Comparison of ENCODE assay signal across 14 cellular contexts in the genomic region with DNA sequence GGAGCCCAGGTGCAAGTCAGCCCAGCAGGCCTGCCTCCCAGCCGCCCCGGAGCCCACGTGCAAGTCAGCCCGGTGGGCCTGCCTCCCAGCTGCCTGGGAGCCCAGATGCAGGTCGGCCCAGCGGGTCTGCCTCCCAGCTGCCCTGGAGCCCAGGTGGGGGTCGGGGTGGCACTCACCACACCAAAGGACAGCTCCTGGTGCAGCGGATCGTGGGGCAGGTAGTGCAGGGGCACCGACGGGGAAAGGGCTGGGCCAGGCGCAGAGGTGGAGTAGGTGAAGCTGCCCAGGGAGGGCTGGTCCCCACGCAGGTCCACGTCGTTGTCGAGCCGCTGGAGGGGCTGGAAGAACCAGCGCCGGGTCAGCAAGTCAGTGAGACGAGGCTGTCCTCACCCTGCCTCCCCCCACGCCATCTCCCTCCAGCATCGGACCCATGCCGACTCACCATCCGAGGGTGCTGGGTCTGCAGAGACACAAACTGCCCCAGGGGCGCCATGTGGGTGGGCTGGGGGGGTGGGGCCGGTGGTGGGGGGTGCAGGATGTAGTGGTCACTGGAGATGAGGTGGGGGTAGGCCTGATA. TPM values are rescaled to one million over a fixed set of nuclear protein-coding genes. Genes with fewer than 3 reads are reported as not detected.
DNase-seq lines count a peak whose midpoint lies in the region; ATAC-seq and TF ChIP-seq lines count a peak whose summit lies in the region.
"Had no signal": no experiment of that assay in that cellular context is flagged by ENCODE, and none has a peak within 500 bp of the region (broad histone marks: within the 10 kb centered on the region; RNA-seq: fewer than 3 reads in every experiment).

No MANE protein-coding gene starts in this region.

- no peak for ATAC-seq in activated CD8-positive, alpha-beta memory T cell treated with anti-CD3 and anti-CD28 coated beads, Interleukin-2, amount 10 ng/mL, durations not matched to agents 7 days and 5 days
- no peak for ATAC-seq in gastroesophageal sphincter
- ATAC-seq: body of pancreas had no signal

- no peak for TF ChIP-seq EP300 in gastroesophageal sphincter (IDR thresholded peaks at IDR 0.05)
- TF ChIP-seq EP300 in stomach (IDR thresholded peaks at IDR 0.05): no peak

- TF ChIP-seq POLR2A in gastroesophageal sphincter (IDR thresholded peaks at IDR 0.05) (no peak), stomach (IDR thresholded peaks at IDR 0.05) (no peak)

- CTCF ChIA-PET in activated CD8-positive, alpha-beta memory T cell treated with anti-CD3 and anti-CD28 coated beads, Interleukin-2, amount 10 ng/mL, durations not matched to agents 7 days and 5 days (lab: Charles Lee): interaction anchor here (0.8 to 7.8 kb wide), 11 partner anchors 8 to 138 kb away, joined by 3 to 83 read pairs (median 4); a partner anchor contains a TSS

- H3K36me3 ChIP-seq in gastroesophageal sphincter (peaks cover 0 to 59% of the 10 kb centered on the region in 2 donors), stomach (peaks cover 40 to 64% (median 57%) of the 10 kb centered on the region in 4 donors), SJCRH30 (peaks cover 49% of the 10 kb centered on the region)

- H3K4me1 ChIP-seq in gastroesophageal sphincter: peaks cover 0 to 73% (median 38%) of the 10 kb centered on the region in 3 donors
- peaks cover 46 to 68% (median 54%) of the 10 kb centered on the region in 4 donors for H3K4me1 ChIP-seq in stomach
- peaks cover 44% of the 10 kb centered on the region for H3K4me1 ChIP-seq in SJCRH30

- no peaks in the 10 kb centered on the region for H3K9me3 Mint-ChIP-seq in activated CD8-positive, alpha-beta memory T cell treated with anti-CD3 and anti-CD28 coated beads, Interleukin-2, amount 10 ng/mL, durations not matched to agents 7 days and 5 days (ENCODE audit: low read depth)
- H3K9me3 Mint-ChIP-seq: H9, nephron, type B pancreatic cell had no signal

- H3K4me1 Mint-ChIP-seq in activated CD8-positive, alpha-beta memory T cell treated with anti-CD3 and anti-CD28 coated beads, Interleukin-2, amount 10 ng/mL, durations not matched to agents 7 days and 5 days: peaks cover 59% of the 10 kb centered on the region

- WGBS in gastroesophageal sphincter (ENCODE audit: low coverage in 1 of 2), 2 donors: 75% methylated on average over 10 of the region's 26 CpGs; no CpG with 5 or more reads in 1 of the 2 donors
- WGBS in stomach, 5 donors: 53 to 92% (median 76%) methylated on average over 6 to 26 of the region's 26 CpGs

- H3K36me3 Mint-ChIP-seq in activated CD8-positive, alpha-beta memory T cell treated with anti-CD3 and anti-CD28 coated beads, Interleukin-2, amount 10 ng/mL, durations not matched to agents 7 days and 5 days: peaks cover 32% of the 10 kb centered on the region

- intact Hi-C loops in stomach (cut with DNase I; ENCODE audit: low total_unique reads): no loop called here

- no peak overlapping the region for H3K4me3 ChIP-seq in gastroesophageal sphincter
- peak overlapping the region in 1 of 4 donors; percentile 14 for H3K4me3 ChIP-seq in stomach
- H3K4me3 ChIP-seq in SJCRH30: no peak overlapping the region
- H3K4me3 ChIP-seq: body of pancreas had no signal

- TF ChIP-seq CTCF in gastroesophageal sphincter (IDR thresholded peaks at IDR 0.05): no peak
- TF ChIP-seq CTCF in stomach (IDR thresholded peaks at IDR 0.05): no peak

- no peak for DNase-seq in activated CD8-positive, alpha-beta memory T cell treated with anti-CD3 and anti-CD28 coated beads, Interleukin-2, amount 10 ng/mL, durations not matched to agents 7 days and 5 days
- DNase-seq in activated CD8-positive, alpha-beta memory T cell treated with anti-CD3 and anti-CD28 coated beads, Interleukin-2, amount 50 U/mL, for 4 hours: no peak
- DNase-seq in UCSD-AML1 (lab: John Stamatoyannopoulos, UW; ENCODE audit: unreplicated experiment) (peak; percentile 57), stomach (no peak), NCI-H1105 (lab: John Stamatoyannopoulos, UW) (no peak), activated gamma-delta T cell (lab: John Stamatoyannopoulos, UW) (no peak), SJCRH30 (no peak)
- DNase-seq: body of pancreas, H9, left cardiac atrium had no signal

- H3K27me3 ChIP-seq in gastroesophageal sphincter (no peaks in the 10 kb centered on the region), stomach (no peaks in the 10 kb centered on the region), SJCRH30 (no peaks in the 10 kb centered on the region)
- H3K27me3 ChIP-seq: body of pancreas had no signal

- no peaks in the 10 kb centered on the region for H3K27me3 Mint-ChIP-seq in activated CD8-positive, alpha-beta memory T cell treated with anti-CD3 and anti-CD28 coated beads, Interleukin-2, amount 10 ng/mL, durations not matched to agents 7 days and 5 days
- H3K27me3 Mint-ChIP-seq: type B pancreatic cell had no signal

- H3K27ac ChIP-seq in gastroesophageal sphincter (peak overlapping the region in 3 of 4 donors; percentile 25 to 63 (median 55)), stomach (peak overlapping the region in 3 of 5 donors; percentile 43 to 50 (median 45)), SJCRH30 (no peak overlapping the region)
- H3K27ac ChIP-seq: body of pancreas had no signal

- H3K4me3 Mint-ChIP-seq in activated CD8-positive, alpha-beta memory T cell treated with anti-CD3 and anti-CD28 coated beads, Interleukin-2, amount 10 ng/mL, durations not matched to agents 7 days and 5 days: peak overlapping the region; percentile 66
- H3K4me3 Mint-ChIP-seq: H9 had no signal

- H3K27ac Mint-ChIP-seq in activated CD8-positive, alpha-beta memory T cell treated with anti-CD3 and anti-CD28 coated beads, Interleukin-2, amount 10 ng/mL, durations not matched to agents 7 days and 5 days: peak overlapping the region; percentile 81
- H3K27ac Mint-ChIP-seq: type B pancreatic cell had no signal

- no peaks in the 10 kb centered on the region for H3K9me3 ChIP-seq in gastroesophageal sphincter
- no peaks in the 10 kb centered on the region for H3K9me3 ChIP-seq in stomach
- H3K9me3 ChIP-seq in SJCRH30 (replicated peaks): no peaks in the 10 kb centered on the region
- H3K9me3 ChIP-seq: body of pancreas had no signal

RNA-seq across cellular contexts. Expression of a gene that starts 6.7 kb away (rescaled TPM):
- total RNA-seq in activated CD8-positive, alpha-beta memory T cell treated with anti-CD3 and anti-CD28 coated beads, Interleukin-2, amount 10 ng/mL, durations not matched to agents 7 days and 5 days: 100 to 1,000 TPM in 1 of 2 experiments, 10 to 100 TPM in 1; 96.5 to 111 TPM
- total RNA-seq in gastroesophageal sphincter: 10 to 100 TPM in 3 of 4 donors, 1 to 10 TPM in 1; 8.9 to 15.9 (median 12.4) TPM
- total RNA-seq in stomach: 100 to 1,000 TPM in 1 of 5 donors, 10 to 100 TPM in 3, 1 to 10 TPM in 1; 6.6 to 176 (median 30.6) TPM
- polyA plus RNA-seq in stomach: 10 to 100 TPM; 11.5 to 15.1 (median 13.6) TPM
- 24.2 and 29.0 TPM in 2 replicates for total RNA-seq in SJCRH30 (2014; rRNA removed; shearing (Covaris generic))

RNA-seq across cellular contexts. Expression of a gene that starts 18.6 kb away (rescaled TPM):
- 1 to 10 TPM in 1 of 2 experiments, under 1 TPM in 1; 0.56 to 1.6 TPM for total RNA-seq in activated CD8-positive, alpha-beta memory T cell treated with anti-CD3 and anti-CD28 coated beads, Interleukin-2, amount 10 ng/mL, durations not matched to agents 7 days and 5 days
- total RNA-seq in gastroesophageal sphincter (under 1 TPM in 1 of 4 donors, not detected in 3; 0.15 TPM), stomach (10 to 100 TPM in 3 of 5 donors, 1 to 10 TPM in 2; 9.6 to 18.7 (median 13.4) TPM)
- polyA plus RNA-seq in stomach: 1 to 10 TPM in 1 of 3 donors, under 1 TPM in 2; 0.13 to 1.6 (median 0.76) TPM
- total RNA-seq in SJCRH30 (2014; rRNA removed; shearing (Covaris generic)): not detected in 2 replicates
- total RNA-seq: glomerular endothelial cell had no signal

Comparison
In these comparisons a context has a peak if more than half of its experiments do, and no peak if none do; other contexts are left out.
1. RNA of a gene that starts 18.6 kb away (total RNA-seq): 9.6 to 18.7 TPM in stomach; 0.56 to 1.6 TPM in activated CD8-positive, alpha-beta memory T cell treated with anti-CD3 and anti-CD28 coated beads, Interleukin-2, amount 10 ng/mL, durations not matched to agents 7 days and 5 days, 0.15 TPM in gastroesophageal sphincter and not detected in SJCRH30; every median in the first group is over 4 times any median in the second.